22 cellular contexts compared by ENCODE assay signal in genomic region chr7:157807510-157807909, GRCh38.
DNase-seq lines count a peak whose midpoint lies in the region; ATAC-seq, FAIRE-seq and TF ChIP-seq lines count a peak whose summit lies in the region.
"Had no signal": no experiment of that assay in that cellular context is flagged by ENCODE, and none has a peak within 500 bp of the region (broad histone marks: within the 10 kb centered on the region; RNA-seq: fewer than 3 reads in every experiment).

No MANE protein-coding gene starts in this region.

- H3K4me1 ChIP-seq in NT2/D1 (ENCODE audit: insufficient read depth, insufficient read length) (peaks cover 10% of the 10 kb centered on the region), neuronal stem cell (ENCODE audit: control insufficient read depth in 2 of 2, insufficient read depth in 1 of 2, low read depth in 1 of 2, low read length in 2 of 2) (peaks cover 15 to 33% of the 10 kb centered on the region in 2 donors), Peyer's patch (no peaks in the 10 kb centered on the region)

- no peaks in the 10 kb centered on the region for H3K27me3 ChIP-seq in NT2/D1 (ENCODE audit: insufficient read depth, insufficient read length)
- H3K27me3 ChIP-seq in bronchial epithelial cell (ENCODE audit: control insufficient read depth, insufficient read depth, low read length) = no peaks in the 10 kb centered on the region
- no peaks in the 10 kb centered on the region for H3K27me3 ChIP-seq in neuronal stem cell (ENCODE audit: control insufficient read depth in 3 of 3, insufficient read depth in 3 of 3, low read depth in 1 of 3, low read length in 3 of 3)
- no peaks in the 10 kb centered on the region for H3K27me3 ChIP-seq in Peyer's patch

- H4K8ac ChIP-seq in neuronal stem cell (ENCODE audit: low read depth, low read length) = peak overlapping the region; percentile 6

- no peak overlapping the region for H3K4ac ChIP-seq in neuronal stem cell (ENCODE audit: low read length)

- peak overlapping the region; percentile 86 for H3K18ac ChIP-seq in neuronal stem cell (ENCODE audit: low read length)

- H3K4me2 ChIP-seq in neuronal stem cell (ENCODE audit: insufficient read depth, low read length, poor library complexity, severe bottlenecking) = no peak overlapping the region

- no peak overlapping the region for H4K91ac ChIP-seq in neuronal stem cell (ENCODE audit: low read depth, low read length, poor library complexity)

- H3K27ac ChIP-seq in neuronal stem cell (replicated peaks; ENCODE audit: low read length) = peak overlapping the region; percentile 77
- H3K27ac ChIP-seq in Peyer's patch = no peak overlapping the region
- H3K27ac ChIP-seq: thoracic aorta had no signal

- peak overlapping the region; percentile 47 for H2AFZ ChIP-seq in neuronal stem cell (ENCODE audit: low read length)

- H3K4me3 ChIP-seq in NT2/D1 (ENCODE audit: insufficient read length, low read depth) (no peak overlapping the region), bronchial epithelial cell (ENCODE audit: low read depth, low read length) (no peak overlapping the region), neuronal stem cell (ENCODE audit: low read length in 2 of 2) (no peak overlapping the region), Peyer's patch (no peak overlapping the region)
- H3K4me3 ChIP-seq: thoracic aorta had no signal

- H2BK15ac ChIP-seq in neuronal stem cell (ENCODE audit: low read length) = no peak overlapping the region

- DNase-seq in H4 (ENCODE audit: low spot score) = peak; percentile 66
- DNase-seq in NT2/D1 (ENCODE audit: low read depth, low spot score) = peak; percentile 88
- DNase-seq in bronchial epithelial cell (ENCODE audit: low read depth) = peak; percentile 9
- no peak for DNase-seq in neuronal stem cell (ENCODE audit: low spot score)
- no peak for DNase-seq in NCI-H82 (lab: John Stamatoyannopoulos, UW)
- no peak for DNase-seq in Peyer's patch
- no peak for DNase-seq in occipital lobe (lab: John Stamatoyannopoulos, UW)
- DNase-seq: activated CD4-positive, alpha-beta T cell treated with anti-CD3 and anti-CD28 coated beads, Interleukin-2, amount 50 U/mL, for 4 hours; activated T-cell treated with anti-CD3 and anti-CD28 coated beads for 4 hours; amniotic stem cell; cerebellar nuclear complex; DMS79; effector memory CD8-positive, alpha-beta T cell; NCI-H1105; NCI-H2171; retina; stimulated activated CD4-positive, alpha-beta T cell treated with anti-CD3 and anti-CD28 coated beads, Interleukin-15, amount 100 ng/mL, for 24 hours; T-cell had no signal

- no peaks in the 10 kb centered on the region for H3K79me1 ChIP-seq in neuronal stem cell (ENCODE audit: low read depth, low read length)

- peak overlapping the region; percentile 6 for H2AK5ac ChIP-seq in neuronal stem cell (ENCODE audit: low read depth, low read length)

- no peak for ATAC-seq in HG03196 (IDR thresholded peaks at IDR 0.05; ENCODE audit: unreplicated experiment)
- ATAC-seq: effector memory CD8-positive, alpha-beta T cell; left lobe of liver; stimulated activated effector memory CD8-positive, alpha-beta T cell treated with anti-CD3 and anti-CD28 coated beads, Interleukin-12 subunit alpha, Interleukin-12 subunit beta, amount 100 ng/mL, for 72 hours; T-cell had no signal

- no peak overlapping the region for H3K23ac ChIP-seq in neuronal stem cell (ENCODE audit: low read depth, low read length, poor library complexity)

- H3K9ac ChIP-seq in NT2/D1 (ENCODE audit: insufficient read length, low read depth) = no peak overlapping the region
- no peak overlapping the region for H3K9ac ChIP-seq in neuronal stem cell (ENCODE audit: low read depth, low read length, poor library complexity)

- no peak overlapping the region for H2BK120ac ChIP-seq in neuronal stem cell (ENCODE audit: low read depth, low read length)

- TF ChIP-seq CTCF in bronchial epithelial cell (IDR thresholded peaks at IDR 0.05; ENCODE audit: insufficient read depth, low read length, severe bottlenecking) (no peak), Peyer's patch (IDR thresholded peaks at IDR 0.05) (no peak)

- no peak for TF ChIP-seq POLR2A in Peyer's patch (IDR thresholded peaks at IDR 0.05)

- H3K9me3 ChIP-seq in NT2/D1 (ENCODE audit: insufficient read depth, low read length) (peaks cover 18% of the 10 kb centered on the region), neuronal stem cell (replicated peaks in 1 of 2; ENCODE audit: control insufficient read depth in 2 of 2, insufficient read depth in 1 of 2, low read depth in 1 of 2, low read length in 2 of 2) (peaks cover 16 to 39% of the 10 kb centered on the region in 2 donors), Peyer's patch (no peaks in the 10 kb centered on the region)
- H3K9me3 ChIP-seq: thoracic aorta had no signal

- no peak for FAIRE-seq in bronchial epithelial cell (lab: Jason Lieb, UNC)

- no CpG with 5 or more reads among the region's 4 CpGs for WGBS in neuronal stem cell (ENCODE audit: extremely low coverage in 2 of 2, insufficient read length in 2 of 2, insufficient replicate concordance in 1 of 2), 2 donors

- peak overlapping the region; percentile 6 for H3K14ac ChIP-seq in neuronal stem cell (ENCODE audit: low read length)

- no peaks in the 10 kb centered on the region for H3K36me3 ChIP-seq in NT2/D1 (ENCODE audit: insufficient read depth, insufficient read length, low read length)
- H3K36me3 ChIP-seq in bronchial epithelial cell (ENCODE audit: control insufficient read depth, insufficient read depth, low read length) = no peaks in the 10 kb centered on the region
- no peaks in the 10 kb centered on the region for H3K36me3 ChIP-seq in neuronal stem cell (replicated peaks in 1 of 2; ENCODE audit: control insufficient read depth in 2 of 2, insufficient read depth in 2 of 2, low read length in 2 of 2)
- H3K36me3 ChIP-seq in Peyer's patch = no peaks in the 10 kb centered on the region
- H3K36me3 ChIP-seq: thoracic aorta had no signal

- H2BK12ac ChIP-seq in neuronal stem cell (ENCODE audit: low read length) = no peak overlapping the region

- no peak overlapping the region for H2BK5ac ChIP-seq in neuronal stem cell (ENCODE audit: low read length)

Comparison
In these comparisons a context has a peak if more than half of its experiments do, and no peak if none do; other contexts are left out.
1. DNase-seq: peak in H4 (single experiment), NT2/D1 (single experiment) and bronchial epithelial cell (single experiment); none in neuronal stem cell (single experiment), NCI-H82 (single experiment), Peyer's patch (0 of 3) and occipital lobe (single experiment).